ENCODE assay signal across 34 cellular contexts in the genomic region with DNA sequence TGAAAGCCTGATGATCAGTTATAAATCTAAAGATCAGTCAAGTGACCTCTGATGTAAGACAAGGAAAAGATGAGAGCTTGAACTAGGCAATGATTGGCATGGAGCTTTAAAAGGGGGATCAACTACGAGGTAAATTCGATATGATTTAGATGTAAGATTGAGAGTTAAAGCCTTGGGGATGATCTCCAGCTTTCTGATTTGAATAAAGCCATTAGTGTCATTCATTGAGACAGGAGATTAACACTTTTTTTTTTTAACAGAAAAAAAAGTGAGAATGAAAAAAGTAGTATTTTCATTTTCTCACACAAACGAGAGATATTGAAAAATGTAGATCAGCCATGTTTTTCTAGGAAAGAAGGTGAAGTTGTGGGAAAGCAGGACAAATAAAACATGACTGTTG.
"Had no signal": no experiment of that assay in that cellular context is flagged by ENCODE, and none has a peak within 500 bp of the region (broad histone marks: within the 10 kb centered on the region; RNA-seq: fewer than 3 reads in every experiment).

No MANE protein-coding gene starts in this region.

- H3K4me1 ChIP-seq: SJCRH30 had no signal

- H3K27ac ChIP-seq: KMS-11, PC-9, RWPE1, SJCRH30, SK-N-MC had no signal

- H3K36me3 ChIP-seq: MG63, SJCRH30 had no signal

- H3K4me3 ChIP-seq: MG63, PC-9, SJCRH30, SK-N-MC had no signal

- FAIRE-seq: RCC 7860 had no signal

- H3K9me3 ChIP-seq: MG63, SJCRH30 had no signal

- DNase-seq: Kasumi-1, MG63, NCI-H1048, NCI-H1092 treated with DMSO at 0.1 percent for 48 hours, NCI-H1105 treated with DMSO at 0.1 percent for 48 hours, NCI-H1417, NCI-H1436, NCI-H146, NCI-H1694, NCI-H187, NCI-H1930, NCI-H2029 treated with DMSO at 0.1 percent for 48 hours, NCI-H2081 treated with DMSO at 0.1 percent for 48 hours, NCI-H2107, NCI-H226, NCI-H446 treated with DMSO at 0.1 percent for 48 hours, NCI-H510A, NCI-H524, NCI-H526, NCI-H69, NCI-H748 treated with DMSO at 0.1 percent for 48 hours, NCI-H82, PC-9, SHP77, SIG-M5, SJCRH30, T-helper 1 cell had no signal

- H2AFZ ChIP-seq: PC-9 had no signal

- H3K4me2 ChIP-seq: KMS-11, PC-9 had no signal

- H3K27me3 ChIP-seq: MG63, SJCRH30 had no signal

- H3K9ac ChIP-seq: KMS-11 had no signal

- ATAC-seq: Panc1, Right ventricle myocardium inferior, SK-N-SH treated with all-trans-retinoic acid at 6 μM for 48 hours had no signal
